ENCODE assay signal across 8 cellular contexts in the genomic region with DNA sequence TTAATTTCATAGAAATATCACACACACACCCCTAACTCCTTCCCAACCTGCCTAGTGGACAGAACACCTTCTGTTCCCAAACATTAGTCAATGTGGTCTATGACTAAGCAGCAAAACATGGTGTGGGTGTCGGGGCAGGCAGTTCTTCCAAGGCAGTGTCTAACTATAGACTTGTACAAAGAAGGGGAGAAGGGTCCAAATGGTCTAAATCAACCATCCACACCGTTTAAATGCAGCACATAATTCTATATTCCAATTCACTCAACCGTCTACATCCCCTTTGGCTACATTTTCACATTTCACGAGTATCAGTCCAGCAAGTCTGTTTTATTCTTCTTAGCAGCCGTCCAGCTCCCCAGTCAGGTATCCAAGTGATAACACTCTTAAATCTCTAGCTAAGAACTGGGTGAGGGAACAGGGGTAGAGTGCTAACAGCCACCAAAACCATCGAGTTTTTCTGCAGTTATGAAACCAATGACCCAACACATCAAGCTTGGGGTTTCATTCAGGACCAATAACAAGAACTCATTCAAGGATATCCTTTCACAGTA. TPM values are rescaled to one million over a fixed set of nuclear protein-coding genes. Genes with fewer than 3 reads are reported as not detected.
A peak's percentile ranks its signal among the peaks of the same experiment; 100 is the strongest.
DNase-seq lines count a peak whose midpoint lies in the region; ATAC-seq and TF ChIP-seq lines count a peak whose summit lies in the region.

No MANE protein-coding gene starts in this region.

- no peak for TF ChIP-seq POLR2A in upper lobe of left lung (IDR thresholded peaks at IDR 0.05)

- peak overlapping the region; percentile 81 to 96 (median 91) for H3K27ac ChIP-seq in upper lobe of left lung

- peak in 1 of 6 experiments; percentile 4 for TF ChIP-seq CTCF in upper lobe of left lung (IDR thresholded peaks at IDR 0.05)

- H3K4me1 ChIP-seq in upper lobe of left lung, result peaks cover 17 to 43% (median 28%) of the 10 kb centered on the region in 4 donors

- H3K36me3 ChIP-seq in upper lobe of left lung, result no peaks in the 10 kb centered on the region

- ATAC-seq in upper lobe of left lung (ENCODE audit: low FRiP score in 2 of 2) (peak; percentile 51 to 56), sciatic nerve (no peak)

- DNase-seq in DMS53 (lab: John Stamatoyannopoulos, UW) (peak; percentile 66), DMS53 treated with DMSO at 0.1 percent for 48 hours (lab: John Stamatoyannopoulos, UW; ENCODE audit: unreplicated experiment) (no peak), SW480 (ENCODE audit: low spot score) (peak; percentile 96), upper lobe of left lung (peak in 1 of 2 donors; percentile 50), T-helper 1 cell (no peak), sciatic nerve (ENCODE audit: low spot score) (no peak)
- no peak for DNase-seq in activated CD8-positive, alpha-beta memory T cell treated with anti-CD3 and anti-CD28 coated beads, Interleukin-2, amount 50 U/mL, for 4 hours

- H3K9me3 ChIP-seq in iPS-18c (ENCODE audit: control insufficient read depth, insufficient read depth, low read length), result no peaks in the 10 kb centered on the region
- H3K9me3 ChIP-seq in upper lobe of left lung, result no peaks in the 10 kb centered on the region

- no peak for TF ChIP-seq EP300 in upper lobe of left lung (IDR thresholded peaks at IDR 0.05)

- no peaks in the 10 kb centered on the region for H3K27me3 ChIP-seq in upper lobe of left lung

- intact Hi-C loops in sciatic nerve (cut with DNase I), result loop anchor here (5.0 to 10.0 kb wide), 2 partner anchors 88 to 804 kb away; no protein-coding TSS in a partner anchor

- peak overlapping the region; percentile 74 for H3K4me3 ChIP-seq in iPS-18c (ENCODE audit: insufficient read depth, low read depth, low read length)
- H3K4me3 ChIP-seq in upper lobe of left lung, result peak overlapping the region; percentile 55 to 66 (median 62)

- WGBS in upper lobe of left lung, 2 donors, result 18% methylated on average over 6 of the region's 6 CpGs

RNA-seq across cellular contexts. Expression of a gene that starts 3.4 kb away (rescaled TPM):
- 10 to 100 TPM; 21.8 to 54.9 (median 41.7) TPM for total RNA-seq in upper lobe of left lung
- 32.9 TPM for total RNA-seq in sciatic nerve

Comparison
In these comparisons a context has a peak if more than half of its experiments do, and no peak if none do; other contexts are left out.
1. DNase-seq: peak in DMS53 (single experiment) and SW480 (single experiment); none in DMS53 treated with DMSO at 0.1 percent for 48 hours (single experiment), T-helper 1 cell (0 of 5), activated CD8-positive, alpha-beta memory T cell treated with anti-CD3 and anti-CD28 coated beads, Interleukin-2, amount 50 U/mL, for 4 hours (single experiment) and sciatic nerve (single experiment).